ENCODE assay signal across 18 cellular contexts in genomic region chr9:21081999-21082398, GRCh38. TPM values are rescaled to one million over a fixed set of nuclear protein-coding genes. Genes with fewer than 3 reads are reported as not detected.
A peak's percentile ranks its signal among the peaks of the same experiment; 100 is the strongest.
DNase-seq lines count a peak whose midpoint lies in the region; ATAC-seq and TF ChIP-seq lines count a peak whose summit lies in the region.
"Had no signal": no experiment of that assay in that cellular context is flagged by ENCODE, and none has a peak within 500 bp of the region (broad histone marks: within the 10 kb centered on the region; RNA-seq: fewer than 3 reads in every experiment).

No MANE protein-coding gene starts in this region.

- H3K4me1 Mint-ChIP-seq in CD14-positive monocyte = peaks cover 31% of the 10 kb centered on the region
- peaks cover 27% of the 10 kb centered on the region for H3K4me1 Mint-ChIP-seq in endothelial cell (ENCODE audit: unreplicated experiment)
- H3K4me1 Mint-ChIP-seq: memory B cell had no signal

- ATAC-seq in HG03442 (IDR thresholded peaks at IDR 0.05; ENCODE audit: unreplicated experiment) (no peak), HG02588 (IDR thresholded peaks at IDR 0.05; ENCODE audit: unreplicated experiment) (no peak)

- H3K4me3 Mint-ChIP-seq in CD14-positive monocyte = peak overlapping the region; percentile 28 to 83
- H3K4me3 Mint-ChIP-seq in endothelial cell (ENCODE audit: unreplicated experiment) = peak overlapping the region; percentile 7
- H3K4me3 Mint-ChIP-seq: memory B cell, neural crest cell had no signal

- intact Hi-C loops in CD14-positive monocyte (cut with micrococcal nuclease) = no loop called here

- H3K27me3 Mint-ChIP-seq in CD14-positive monocyte (ENCODE audit: low read depth in 3 of 3) = no peaks in the 10 kb centered on the region
- H3K27me3 Mint-ChIP-seq in endothelial cell (ENCODE audit: unreplicated experiment) = no peaks in the 10 kb centered on the region

- no peak for DNase-seq in CD14-positive monocyte (ENCODE audit: low spot score)
- DNase-seq in GDM1 (lab: John Stamatoyannopoulos, UW) = peak; percentile 60
- DNase-seq in SIG-M5 (lab: John Stamatoyannopoulos, UW) = peak; percentile 2
- no peak for DNase-seq in endothelial cell (ENCODE audit: low spot score)
- DNase-seq in epidermal melanocyte (ENCODE audit: insufficient read length, low spot score) = no peak
- DNase-seq: C1 segment of cervical spinal cord, cortex of kidney, erythroblast, head of caudate nucleus, islet precursor cell, NCI-H69, Peyer's patch had no signal

- TF ChIP-seq CTCF in CD14-positive monocyte (IDR thresholded peaks at IDR 0.05) (no peak), endothelial cell (IDR thresholded peaks at IDR 0.05; ENCODE audit: unreplicated experiment) (no peak)

- H3K9me3 Mint-ChIP-seq in CD14-positive monocyte = peaks cover 0 to 8% (median 5%) of the 10 kb centered on the region in 7 donors
- H3K9me3 Mint-ChIP-seq in endothelial cell (ENCODE audit: unreplicated experiment) = no peaks in the 10 kb centered on the region

- H3K36me3 Mint-ChIP-seq in CD14-positive monocyte = no peaks in the 10 kb centered on the region
- H3K36me3 Mint-ChIP-seq in endothelial cell (ENCODE audit: low read depth, unreplicated experiment) = peaks cover 4% of the 10 kb centered on the region
- H3K36me3 Mint-ChIP-seq: memory B cell had no signal

- H3K27ac Mint-ChIP-seq in CD14-positive monocyte (peak overlapping the region in 1 of 7 donors; percentile 37), endothelial cell (ENCODE audit: unreplicated experiment) (peak overlapping the region; percentile 100)
- H3K27ac Mint-ChIP-seq: memory B cell had no signal

RNA-seq across cellular contexts. Expression of gene IFNB1, which starts 4.3 kb away (rescaled TPM):
- polyA plus RNA-seq in CD14-positive monocyte = not detected
- total RNA-seq in endothelial cell (ENCODE audit: unreplicated experiment) = not detected
- total RNA-seq: Daoy, MCF 10A, neural crest cell, Peyer's patch had no signal

RNA-seq across cellular contexts. Expression of gene HACD4, which starts 50.6 kb away (rescaled TPM):
- polyA plus RNA-seq in CD14-positive monocyte = 10 to 100 TPM; 23.9 to 28.7 TPM
- 5.7 TPM for total RNA-seq in endothelial cell (ENCODE audit: unreplicated experiment)
- total RNA-seq: Daoy, MCF 10A had no signal

RNA-seq across cellular contexts. Expression of gene IFNW1, which starts 59.6 kb away (rescaled TPM):
- polyA plus RNA-seq in CD14-positive monocyte = not detected
- total RNA-seq in endothelial cell (ENCODE audit: unreplicated experiment) = not detected
- total RNA-seq: Daoy, MCF 10A, neural crest cell, Peyer's patch had no signal

Comparison
In these comparisons a context has a peak if more than half of its experiments do, and no peak if none do; other contexts are left out.
1. DNase-seq: peak in GDM1 (single experiment) and SIG-M5 (single experiment); none in CD14-positive monocyte (single experiment), endothelial cell (single experiment) and epidermal melanocyte (single experiment).